24 cellular contexts compared by ENCODE assay signal in genomic region chr7:54166419-54166818, GRCh38.
"Had no signal": no experiment of that assay in that cellular context is flagged by ENCODE, and none has a peak within 500 bp of the region (broad histone marks: within the 10 kb centered on the region; RNA-seq: fewer than 3 reads in every experiment).

No MANE protein-coding gene starts in this region.

- H3K36me3 ChIP-seq: WERI-Rb-1 had no signal

- ATAC-seq: activated CD4-positive, alpha-beta T cell treated with anti-CD3 and anti-CD28 coated beads for 36 hours; activated CD8-positive, alpha-beta T cell treated with anti-CD3 and anti-CD28 coated beads for 36 hours; activated T-cell treated with anti-CD3 and anti-CD28 coated beads, Interleukin-2, amount 50 U/mL, for 72 hours; Panc1; Right ventricle myocardium inferior; T-helper 17 cell had no signal

- H3K4me3 ChIP-seq: SK-N-MC had no signal

- H3K27ac ChIP-seq: SK-N-MC, WERI-Rb-1 had no signal

- DNase-seq: activated CD4-positive, alpha-beta T cell treated with anti-CD3 and anti-CD28 coated beads for 36 hours; activated CD4-positive, alpha-beta T cell treated with anti-CD3 and anti-CD28 coated beads, Interleukin-2, amount 50 U/mL, for 1 hour; activated CD8-positive, alpha-beta memory T cell treated with anti-CD3 and anti-CD28 coated beads, Interleukin-2, amount 50 U/mL, for 4 hours; activated CD8-positive, alpha-beta T cell treated with anti-CD3 and anti-CD28 coated beads for 36 hours; activated gamma-delta T cell treated with Interleukin-2 at 50 U/mL for 16 hours; activated naive CD4-positive, alpha-beta T cell treated with anti-CD3 and anti-CD28 coated beads, Interleukin-2, amount 10 ng/mL, durations not matched to agents 7 days and 5 days; activated naive CD8-positive, alpha-beta T cell treated with anti-CD3 and anti-CD28 coated beads for 36 hours; activated T-cell treated with anti-CD3 and anti-CD28 coated beads, Interleukin-2, amount 50 U/mL, for 72 hours; cerebellar nuclear complex; KG1; NCI-H1092; NCI-H1417; NCI-H1930; NCI-H2171; NCI-H2227 treated with DMSO at 0.1 percent for 48 hours; NCI-H526; OCI-M1; RPMI8226; T-helper 17 cell; T-helper 9 cell; WERI-Rb-1 had no signal
